ENCODE assay signal across 30 cellular contexts in genomic region chr20:31930758-31931157, GRCh38. TPM values are rescaled to one million over a fixed set of nuclear protein-coding genes. Genes with fewer than 3 reads are reported as not detected.
DNase-seq lines count a peak whose midpoint lies in the region; ATAC-seq and TF ChIP-seq lines count a peak whose summit lies in the region.
"Had no signal": no experiment of that assay in that cellular context is flagged by ENCODE, and none has a peak within 500 bp of the region (broad histone marks: within the 10 kb centered on the region; RNA-seq: fewer than 3 reads in every experiment).

No MANE protein-coding gene starts in this region.

- H3K27me3 ChIP-seq in lower lobe of right lung (ENCODE audit: low read depth): no peaks in the 10 kb centered on the region

- no peaks in the 10 kb centered on the region for H3K36me3 Mint-ChIP-seq in T-helper 17 cell (ENCODE audit: low read depth)
- H3K36me3 Mint-ChIP-seq: CD8-positive, alpha-beta memory T cell; IgD-negative memory B cell had no signal

- H3K4me1 ChIP-seq in lower lobe of right lung: no peaks in the 10 kb centered on the region
- H3K4me1 ChIP-seq: A549 had no signal

- intact Hi-C loops in lower lobe of right lung (cut with DNase I): no loop called here

- H3K27me3 Mint-ChIP-seq in T-helper 17 cell: peaks cover 28% of the 10 kb centered on the region

- H3K4me1 Mint-ChIP-seq in T-helper 17 cell: no peaks in the 10 kb centered on the region
- H3K4me1 Mint-ChIP-seq: CD8-positive, alpha-beta memory T cell; IgD-negative memory B cell had no signal

- no peak overlapping the region for H3K27ac ChIP-seq in lower lobe of right lung
- H3K27ac ChIP-seq: A549, C4-2B, GM23248, RWPE1, SK-N-MC had no signal

- peak; percentile 21 for DNase-seq in SKM-1 treated with dmso at 0.1 percent for 144 hours (lab: John Stamatoyannopoulos, UW; ENCODE audit: unreplicated experiment)
- DNase-seq in SKM-1 (lab: John Stamatoyannopoulos, UW; ENCODE audit: unreplicated experiment): no peak
- DNase-seq in T-helper 17 cell: no peak
- no peak for DNase-seq in lower lobe of right lung
- no peak for DNase-seq in 8988T
- DNase-seq in AG08395 (ENCODE audit: low spot score): no peak
- DNase-seq: CD8-positive, alpha-beta memory T cell; DMS 273 treated with DMSO at 0.1 percent for 48 hours; DMS79; EL; GDM1; GM23248; H9; HFFc6; NCI-H1105 treated with DMSO at 0.1 percent for 48 hours; NCI-H146; NCI-H1930; NCI-H2107; NCI-H446 treated with DMSO at 0.1 percent for 48 hours; NCI-H526 treated with DMSO at 0.1 percent for 48 hours; SHP77 had no signal

- no peak overlapping the region for H3K4me3 ChIP-seq in lower lobe of right lung
- H3K4me3 ChIP-seq: A549, GM23248, SK-N-MC had no signal

- H3K4me3 Mint-ChIP-seq in T-helper 17 cell: no peak overlapping the region
- H3K4me3 Mint-ChIP-seq: CD8-positive, alpha-beta memory T cell; H9; HFFc6; IgD-negative memory B cell had no signal

- no peaks in the 10 kb centered on the region for H3K36me3 ChIP-seq in lower lobe of right lung

- TF ChIP-seq CTCF in lower lobe of right lung (IDR thresholded peaks at IDR 0.05): no peak

- peak overlapping the region; percentile 63 for H3K27ac Mint-ChIP-seq in T-helper 17 cell
- H3K27ac Mint-ChIP-seq: CD8-positive, alpha-beta memory T cell; H9; HFFc6 had no signal

- ATAC-seq in T-helper 17 cell (no peak), lower lobe of right lung (peak; percentile 14 to 69), HG03432 (IDR thresholded peaks at IDR 0.05; ENCODE audit: unreplicated experiment) (no peak), GM18868 (IDR thresholded peaks at IDR 0.05; ENCODE audit: unreplicated experiment) (no peak)
- ATAC-seq: A549, Panc1 had no signal

- no peaks in the 10 kb centered on the region for H3K9me3 ChIP-seq in T-helper 17 cell (ENCODE audit: control insufficient read depth, low read length, poor library complexity, severe bottlenecking)
- no peaks in the 10 kb centered on the region for H3K9me3 ChIP-seq in lower lobe of right lung
- H3K9me3 ChIP-seq: A549 had no signal

RNA-seq across cellular contexts. Expression of gene PDRG1, which starts 21.1 kb away (rescaled TPM):
- total RNA-seq in T-helper 17 cell (1 to 10 TPM; 7.2 to 9.0 TPM), lower lobe of right lung (9.4 TPM)

RNA-seq across cellular contexts. Expression of gene XKR7, which starts 37.2 kb away (rescaled TPM):
- total RNA-seq in T-helper 17 cell: not detected
- 0.06 TPM for total RNA-seq in lower lobe of right lung
- total RNA-seq: CD8-positive, alpha-beta memory T cell; GM23248; HFFc6; OCI-LY7 had no signal

Comparison
In these comparisons a context has a peak if more than half of its experiments do, and no peak if none do; other contexts are left out.
1. ATAC-seq: peak in lower lobe of right lung (2 of 2); none in T-helper 17 cell (single experiment), HG03432 (single experiment) and GM18868 (single experiment).